In the genomic region with DNA sequence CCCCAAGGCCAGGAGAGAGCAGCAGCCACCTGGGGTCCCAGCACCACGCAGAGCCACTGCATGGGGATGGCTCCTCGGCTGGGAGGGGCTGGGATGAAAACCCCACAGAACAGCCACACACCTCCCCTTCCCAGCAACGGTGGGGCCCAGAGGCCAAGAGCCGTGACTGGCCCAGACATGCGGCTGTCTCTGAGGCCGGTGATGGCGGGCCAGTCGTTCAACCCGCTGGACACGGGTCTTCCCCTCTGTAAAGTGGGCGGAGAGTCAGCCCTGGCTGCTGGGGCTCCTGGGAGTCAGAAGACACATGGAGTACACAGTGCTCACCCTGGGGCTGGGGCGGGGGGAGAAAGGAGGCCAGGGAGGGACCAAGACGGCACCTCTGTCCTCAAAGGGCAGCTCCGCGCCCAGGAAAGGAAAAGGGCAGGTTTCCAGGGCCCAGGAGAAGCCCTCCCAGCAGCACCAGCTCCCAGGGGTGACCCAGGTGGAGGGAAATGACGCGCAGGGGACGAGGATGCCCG, we compare ENCODE assay signal across 1 cellular context.
TF ChIP-seq lines count a peak whose summit lies in the region.

No MANE protein-coding gene starts in this region.

TF ChIP-seq in HepG2, 621 proteins besides CTCF, POLR2A, EP300 and RAD21:
- TF ChIP-seq ZNF629 (CRISPR knock-in tag; conservative IDR thresholded peaks at IDR 0.05) (peak; percentile 79), SALL2 (CRISPR knock-in tag; IDR thresholded peaks at IDR 0.05) (no peak), ZNF232 (CRISPR knock-in tag; IDR thresholded peaks at IDR 0.05; ENCODE audit: borderline replicate concordance) (no peak), ZBTB3 (CRISPR knock-in tag; IDR thresholded peaks at IDR 0.05; ENCODE audit: borderline replicate concordance, low read depth) (no peak), MAFK (conservative IDR thresholded peaks at IDR 0.05 in 1 of 2, IDR thresholded peaks at IDR 0.05 in 1 of 2; ENCODE audit: low read length in 2 of 2) (no peak), SNRNP70 (IDR thresholded peaks at IDR 0.05; ENCODE audit: low read depth, low read length) (no peak), ZNF251 (CRISPR knock-in tag; IDR thresholded peaks at IDR 0.05) (0 out of 2 replicates have a peak, but pooled peaks have one; percentile 6), AKAP8 (CRISPR knock-in tag; IDR thresholded peaks at IDR 0.05) (no peak), HDAC1 (CRISPR knock-in tag; IDR thresholded peaks at IDR 0.05) (no peak), LCORL (IDR thresholded peaks at IDR 0.05) (no peak), LCORL (CRISPR knock-in tag; IDR thresholded peaks at IDR 0.05) (no peak), ZEB1 (IDR thresholded peaks at IDR 0.05; ENCODE audit: insufficient replicate concordance, low read depth) (no peak), PLRG1 (conservative IDR thresholded peaks at IDR 0.05) (no peak), MIER3 (CRISPR knock-in tag; IDR thresholded peaks at IDR 0.05; ENCODE audit: borderline replicate concordance) (no peak)
- TF ChIP-seq, protein P1, sequence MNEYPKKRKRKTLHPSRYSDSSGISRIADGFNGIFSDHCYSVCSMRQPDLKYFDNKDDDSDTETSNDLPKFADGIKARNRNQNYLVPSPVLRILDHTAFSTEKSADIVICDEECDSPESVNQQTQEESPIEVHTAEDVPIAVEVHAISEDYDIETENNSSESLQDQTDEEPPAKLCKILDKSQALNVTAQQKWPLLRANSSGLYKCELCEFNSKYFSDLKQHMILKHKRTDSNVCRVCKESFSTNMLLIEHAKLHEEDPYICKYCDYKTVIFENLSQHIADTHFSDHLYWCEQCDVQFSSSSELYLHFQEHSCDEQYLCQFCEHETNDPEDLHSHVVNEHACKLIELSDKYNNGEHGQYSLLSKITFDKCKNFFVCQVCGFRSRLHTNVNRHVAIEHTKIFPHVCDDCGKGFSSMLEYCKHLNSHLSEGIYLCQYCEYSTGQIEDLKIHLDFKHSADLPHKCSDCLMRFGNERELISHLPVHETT (CRISPR knock-in tag; conservative IDR thresholded peaks at IDR 0.05): no peak
- TF ChIP-seq, protein P2, sequence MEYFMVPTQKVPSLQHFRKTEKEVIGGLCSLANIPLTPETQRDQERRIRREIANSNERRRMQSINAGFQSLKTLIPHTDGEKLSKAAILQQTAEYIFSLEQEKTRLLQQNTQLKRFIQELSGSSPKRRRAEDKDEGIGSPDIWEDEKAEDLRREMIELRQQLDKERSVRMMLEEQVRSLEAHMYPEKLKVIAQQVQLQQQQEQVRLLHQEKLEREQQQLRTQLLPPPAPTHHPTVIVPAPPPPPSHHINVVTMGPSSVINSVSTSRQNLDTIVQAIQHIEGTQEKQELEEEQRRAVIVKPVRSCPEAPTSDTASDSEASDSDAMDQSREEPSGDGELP (IDR thresholded peaks at IDR 0.05; ENCODE audit: borderline replicate concordance, low read depth): no peak
- TF ChIP-seq, protein P3, sequence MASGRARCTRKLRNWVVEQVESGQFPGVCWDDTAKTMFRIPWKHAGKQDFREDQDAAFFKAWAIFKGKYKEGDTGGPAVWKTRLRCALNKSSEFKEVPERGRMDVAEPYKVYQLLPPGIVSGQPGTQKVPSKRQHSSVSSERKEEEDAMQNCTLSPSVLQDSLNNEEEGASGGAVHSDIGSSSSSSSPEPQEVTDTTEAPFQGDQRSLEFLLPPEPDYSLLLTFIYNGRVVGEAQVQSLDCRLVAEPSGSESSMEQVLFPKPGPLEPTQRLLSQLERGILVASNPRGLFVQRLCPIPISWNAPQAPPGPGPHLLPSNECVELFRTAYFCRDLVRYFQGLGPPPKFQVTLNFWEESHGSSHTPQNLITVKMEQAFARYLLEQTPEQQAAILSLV (CRISPR knock-in tag; IDR thresholded peaks at IDR 0.05; ENCODE audit: borderline replicate concordance): no peak
TF ChIP-seq in HepG2: peak in this region for 2.
